ENCODE assay signal across 8 cellular contexts in the genomic region with DNA sequence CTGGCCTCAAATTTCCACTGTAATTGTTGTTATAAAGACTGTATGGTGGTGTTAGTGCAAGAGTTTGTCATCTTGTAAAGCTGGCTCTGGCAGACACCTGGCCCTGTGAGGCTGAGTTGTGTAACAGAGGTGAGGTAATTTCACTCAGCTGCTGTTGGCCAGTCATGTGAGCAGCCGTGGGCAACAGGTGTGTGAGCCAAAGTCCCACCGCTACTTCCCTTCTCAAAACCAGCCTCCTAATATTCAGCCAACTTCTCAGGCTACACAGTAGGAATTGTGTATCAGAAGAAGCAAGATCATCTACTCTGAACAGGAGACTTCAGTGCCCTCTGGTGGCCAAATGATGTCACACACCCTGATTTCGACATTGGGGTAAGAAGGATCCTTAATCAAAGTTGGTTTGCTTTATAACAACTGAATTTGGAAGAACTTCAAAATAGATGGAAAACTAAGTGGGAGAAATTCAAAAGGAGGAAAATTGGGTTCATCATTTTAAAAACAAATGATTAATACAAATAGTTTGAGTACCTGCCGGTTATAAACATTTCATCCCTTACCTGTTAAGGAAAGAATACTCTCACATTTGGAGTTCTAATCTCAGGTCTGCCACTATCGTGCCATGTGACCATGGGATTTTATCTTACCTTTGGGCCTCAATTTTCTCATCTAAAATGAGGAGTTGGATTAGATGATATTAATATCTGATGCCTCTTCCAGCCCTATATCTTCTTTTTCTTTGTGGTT. TPM values are rescaled to one million over a fixed set of nuclear protein-coding genes. Genes with fewer than 3 reads are reported as not detected.
A peak's percentile ranks its signal among the peaks of the same experiment; 100 is the strongest.
DNase-seq lines count a peak whose midpoint lies in the region; ATAC-seq and TF ChIP-seq lines count a peak whose summit lies in the region.

No MANE protein-coding gene starts in this region.

- no peak overlapping the region for H3K4me3 ChIP-seq in effector memory CD4-positive, alpha-beta T cell (ENCODE audit: insufficient read depth, low read depth, low read length, poor library complexity, severe bottlenecking)
- no peak overlapping the region for H3K4me3 ChIP-seq in mesendoderm (ENCODE audit: low read length)

- peak; percentile 93 for TF ChIP-seq CTCF in HFFc6 (IDR thresholded peaks at IDR 0.05)

- no peak overlapping the region for H3K23ac ChIP-seq in mesendoderm (ENCODE audit: low read length)

- H3K4ac ChIP-seq in mesendoderm (ENCODE audit: low read depth, low read length), result no peak overlapping the region

- no peak overlapping the region for H3K27ac ChIP-seq in effector memory CD4-positive, alpha-beta T cell (ENCODE audit: insufficient read depth, low read length, poor library complexity, severe bottlenecking)
- H3K27ac ChIP-seq in mesendoderm (ENCODE audit: low read depth, low read length), result no peak overlapping the region

- ATAC-seq in GM21381 (IDR thresholded peaks at IDR 0.05; ENCODE audit: unreplicated experiment), result no peak

- no peak overlapping the region for H4K5ac ChIP-seq in mesendoderm (ENCODE audit: low read length)

- no peak overlapping the region for H3K18ac ChIP-seq in mesendoderm (ENCODE audit: low read length)

- peaks cover 12% of the 10 kb centered on the region for H3K27me3 Mint-ChIP-seq in HFFc6 (ENCODE audit: insufficient read depth)

- H4K8ac ChIP-seq in mesendoderm (ENCODE audit: low read depth, low read length), result no peak overlapping the region

- H2BK120ac ChIP-seq in mesendoderm (ENCODE audit: low read depth, low read length), result no peak overlapping the region

- WGBS in mesendoderm (ENCODE audit: extremely low coverage, insufficient coverage, low lambda C conversion rate), result no CpG with 5 or more reads among the region's 5 CpGs

- no peaks in the 10 kb centered on the region for H3K27me3 ChIP-seq in effector memory CD4-positive, alpha-beta T cell (replicated peaks; ENCODE audit: control insufficient read depth, insufficient read depth, low read length, poor library complexity, severe bottlenecking)
- H3K27me3 ChIP-seq in mesendoderm (ENCODE audit: insufficient read depth, low read length, poor library complexity), result no peaks in the 10 kb centered on the region

- peaks cover 1% of the 10 kb centered on the region for H3K79me1 ChIP-seq in mesendoderm (ENCODE audit: low read length)

- no peaks in the 10 kb centered on the region for H3K36me3 ChIP-seq in effector memory CD4-positive, alpha-beta T cell (ENCODE audit: control insufficient read depth, insufficient read depth, low read length)
- H3K36me3 ChIP-seq in mesendoderm (ENCODE audit: control insufficient read depth, insufficient read depth, low read length), result no peaks in the 10 kb centered on the region

- H2BK15ac ChIP-seq in mesendoderm (replicated peaks; ENCODE audit: low read depth), result no peak overlapping the region

- no peak overlapping the region for H2AK5ac ChIP-seq in mesendoderm (ENCODE audit: low read length)

- no peak overlapping the region for H2BK5ac ChIP-seq in mesendoderm (ENCODE audit: low read length)

- no peak overlapping the region for H3K4me2 ChIP-seq in mesendoderm (ENCODE audit: low read length)

- no peaks in the 10 kb centered on the region for H3K9me3 ChIP-seq in effector memory CD4-positive, alpha-beta T cell (ENCODE audit: control insufficient read depth, low read length)

- peaks cover 10% of the 10 kb centered on the region for H3K4me1 ChIP-seq in effector memory CD4-positive, alpha-beta T cell (ENCODE audit: control insufficient read depth, insufficient read depth, low read length, poor library complexity, severe bottlenecking)
- no peaks in the 10 kb centered on the region for H3K4me1 ChIP-seq in mesendoderm (ENCODE audit: control insufficient read depth, low read depth, low read length)

- H3K4me1 Mint-ChIP-seq in HFFc6 (ENCODE audit: low read depth), result peaks cover 9% of the 10 kb centered on the region

- peak; percentile 86 for DNase-seq in CMK (ENCODE audit: low read depth)
- peak; percentile 66 for DNase-seq in HFFc6
- peak; percentile 68 for DNase-seq in NCI-H69 (lab: John Stamatoyannopoulos, UW)
- DNase-seq in activated CD4-positive, alpha-beta T cell treated with anti-CD3 and anti-CD28 coated beads, Interleukin-2, amount 50 U/mL, for 48 hours, result peak; percentile 80 to 85
- DNase-seq in effector memory CD4-positive, alpha-beta T cell, result peak; percentile 41 to 64 (median 55)
- DNase-seq in mesendoderm, result peak; percentile 84
- DNase-seq in stimulated activated CD8-positive, alpha-beta memory T cell treated with anti-CD3 and anti-CD28 coated beads, Interleukin-2, amount 100 ng/mL, for 48 hours (ENCODE audit: low read depth in 2 of 2), result peak; percentile 34 to 65

- H3K79me2 ChIP-seq in mesendoderm (ENCODE audit: control insufficient read depth, insufficient read depth, low read length), result no peaks in the 10 kb centered on the region

- H3K4me3 Mint-ChIP-seq in HFFc6, result no peak overlapping the region

- no peak overlapping the region for H3K27ac Mint-ChIP-seq in HFFc6

- no peaks in the 10 kb centered on the region for H3K9me3 Mint-ChIP-seq in HFFc6

- no peaks in the 10 kb centered on the region for H3K36me3 Mint-ChIP-seq in HFFc6 (ENCODE audit: low read depth)

- H3K9ac ChIP-seq in mesendoderm (ENCODE audit: low read length), result no peak overlapping the region

- H3K56ac ChIP-seq in mesendoderm (ENCODE audit: low read length), result peak overlapping the region; percentile 65

RNA-seq across cellular contexts. Expression of a gene that starts 2.6 kb away (rescaled TPM):
- total RNA-seq in HFFc6 (2021; fragmentation: NEBNext Ultra II Directional; extraction: Animal tissue kit (Norgen Biotek cat#: 25700)), result 10 to 100 TPM; 13.6 to 21.7 (median 16.7) TPM
- polyA plus RNA-seq in mesendoderm (2013, experiment 1 of 2), result 28.3 TPM
- polyA plus RNA-seq in mesendoderm (2013, experiment 2 of 2), result 27.9 TPM

RNA-seq across cellular contexts. Expression of a gene that starts 37.8 kb away (rescaled TPM):
- total RNA-seq in HFFc6 (2021; fragmentation: NEBNext Ultra II Directional; extraction: Animal tissue kit (Norgen Biotek cat#: 25700)), result not detected
- polyA plus RNA-seq in mesendoderm (2013, experiment 1 of 2), result 2.9 TPM
- 3.9 TPM for polyA plus RNA-seq in mesendoderm (2013, experiment 2 of 2)
